In the genomic region with DNA sequence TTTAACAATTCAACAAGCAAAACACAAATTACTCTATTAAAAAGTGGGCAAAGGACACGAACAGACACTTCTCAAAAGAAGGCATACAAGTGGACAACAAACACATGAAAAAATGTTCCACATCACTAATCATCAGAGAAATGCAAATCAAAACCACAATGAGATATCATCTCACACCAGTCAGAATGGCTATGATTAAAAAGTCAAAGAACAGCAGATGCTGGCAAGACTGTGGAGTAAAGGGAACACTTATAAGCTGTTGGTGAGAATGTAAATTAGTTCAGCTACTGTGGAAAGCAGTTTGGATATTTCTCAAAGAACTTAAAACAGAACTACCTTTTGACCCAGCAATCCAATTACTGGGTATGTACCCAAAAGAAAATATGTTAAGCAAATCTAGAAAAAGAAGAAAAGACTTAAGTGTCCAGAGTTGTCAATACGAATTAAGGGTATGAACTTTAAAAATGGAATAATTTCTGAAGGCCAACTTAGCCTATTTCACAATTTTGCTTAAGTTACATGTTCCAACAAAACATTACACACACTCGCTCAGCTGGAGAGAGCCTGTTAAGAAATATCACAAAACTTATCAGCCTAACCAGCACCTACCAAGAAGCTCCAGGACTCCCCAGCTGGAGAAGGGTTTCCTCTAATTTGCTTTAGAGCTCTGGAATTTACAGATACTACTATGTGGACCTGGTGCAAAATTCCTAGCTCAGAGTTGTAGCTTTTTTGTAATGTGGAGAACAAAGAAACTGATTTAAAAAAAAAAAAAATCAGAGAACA, we compare ENCODE assay signal across 22 cellular contexts.
A peak's percentile ranks its signal among the peaks of the same experiment; 100 is the strongest.
DNase-seq lines count a peak whose midpoint lies in the region; ATAC-seq and TF ChIP-seq lines count a peak whose summit lies in the region.
"Had no signal": no experiment of that assay in that cellular context is flagged by ENCODE, and none has a peak within 500 bp of the region (broad histone marks: within the 10 kb centered on the region; RNA-seq: fewer than 3 reads in every experiment).

No MANE protein-coding gene starts in this region.

- intact Hi-C loops in sigmoid colon (cut with DNase I) = no loop called here

- H3K4me1 ChIP-seq in sigmoid colon = no peaks in the 10 kb centered on the region
- H3K4me1 ChIP-seq: tibial artery had no signal

- H3K4me3 ChIP-seq in fibroblast of villous mesenchyme (ENCODE audit: low read depth, low read length) = no peak overlapping the region
- H3K4me3 ChIP-seq in sigmoid colon = no peak overlapping the region
- H3K4me3 ChIP-seq: BLaER1 treated with 17β-estradiol and CSF1 and Interleukin-3, amounts not matched to agents 10 nM and 100 nM; tibial artery had no signal

- ATAC-seq in GM18502 (IDR thresholded peaks at IDR 0.05; ENCODE audit: poor library complexity, unreplicated experiment) (peak; percentile 75), GM19468 (IDR thresholded peaks at IDR 0.05; ENCODE audit: extremely low read depth, unreplicated experiment) (peak; percentile 41)
- ATAC-seq: activated CD8-positive, alpha-beta T cell treated with anti-CD3 and anti-CD28 coated beads, Interleukin-2, amount 10 ng/mL, durations not matched to agents 7 days and 5 days; T-cell had no signal

- no peaks in the 10 kb centered on the region for H3K27me3 ChIP-seq in sigmoid colon
- H3K27me3 ChIP-seq: BLaER1 treated with 17β-estradiol and CSF1 and Interleukin-3, amounts not matched to agents 10 nM and 100 nM; tibial artery had no signal

- no peak overlapping the region for H3K27ac ChIP-seq in sigmoid colon
- H3K27ac ChIP-seq: BLaER1 treated with 17β-estradiol and CSF1 and Interleukin-3, amounts not matched to agents 10 nM and 100 nM; RWPE1; tibial artery; VCaP had no signal

- H3K36me3 ChIP-seq in sigmoid colon = no peaks in the 10 kb centered on the region
- H3K36me3 ChIP-seq: BLaER1 treated with 17β-estradiol and CSF1 and Interleukin-3, amounts not matched to agents 10 nM and 100 nM; tibial artery had no signal

- TF ChIP-seq CTCF in fibroblast of villous mesenchyme (IDR thresholded peaks at IDR 0.05; ENCODE audit: insufficient read depth, low read depth, low read length) = no peak
- TF ChIP-seq CTCF in sigmoid colon (IDR thresholded peaks at IDR 0.05) = no peak

- WGBS in sigmoid colon, 2 donors = 55 to 80% methylated on average over 3 of the region's 3 CpGs

- DNase-seq in NCI-H526 (lab: John Stamatoyannopoulos, UW) = peak; percentile 66 to 80
- DNase-seq in fibroblast of villous mesenchyme (ENCODE audit: low read depth) = peak; percentile 30
- DNase-seq in sigmoid colon = no peak
- DNase-seq in GM19240 (ENCODE audit: insufficient read length, low spot score) = no peak
- DNase-seq in LoVo (ENCODE audit: low spot score) = no peak
- DNase-seq: activated CD8-positive, alpha-beta T cell treated with anti-CD3 and anti-CD28 coated beads, Interleukin-2, amount 10 ng/mL, durations not matched to agents 7 days and 5 days; activated naive CD8-positive, alpha-beta T cell treated with anti-CD3 and anti-CD28 coated beads, Interleukin-2, amount 10 ng/mL, durations not matched to agents 7 days and 5 days; activated T-cell treated with anti-CD3 and anti-CD28 coated beads, Interleukin-2, amount 50 U/mL, for 48 hours; GOT3; hypothalamus; KBM-7; kidney glomerular epithelial cell; NCI-H2171 treated with DMSO at 0.1 percent for 48 hours; stimulated activated CD4-positive, alpha-beta T cell treated with anti-CD3 and anti-CD28 coated beads, Interleukin-15, amount 100 ng/mL, for 24 hours; stimulated activated naive CD4-positive, alpha-beta T cell; T-cell; tibial artery had no signal

- no peak for TF ChIP-seq POLR2A in sigmoid colon (IDR thresholded peaks at IDR 0.05)

- no peak for TF ChIP-seq EP300 in sigmoid colon (IDR thresholded peaks at IDR 0.05)

- H3K9me3 ChIP-seq in sigmoid colon = peaks cover 0 to 5% (median 0%) of the 10 kb centered on the region in 4 donors

Comparison
In these comparisons a context has a peak if more than half of its experiments do, and no peak if none do; other contexts are left out.
1. DNase-seq: peak in NCI-H526 (2 of 2) and fibroblast of villous mesenchyme (single experiment); none in sigmoid colon (single experiment), GM19240 (single experiment) and LoVo (single experiment).